In the genomic region with DNA sequence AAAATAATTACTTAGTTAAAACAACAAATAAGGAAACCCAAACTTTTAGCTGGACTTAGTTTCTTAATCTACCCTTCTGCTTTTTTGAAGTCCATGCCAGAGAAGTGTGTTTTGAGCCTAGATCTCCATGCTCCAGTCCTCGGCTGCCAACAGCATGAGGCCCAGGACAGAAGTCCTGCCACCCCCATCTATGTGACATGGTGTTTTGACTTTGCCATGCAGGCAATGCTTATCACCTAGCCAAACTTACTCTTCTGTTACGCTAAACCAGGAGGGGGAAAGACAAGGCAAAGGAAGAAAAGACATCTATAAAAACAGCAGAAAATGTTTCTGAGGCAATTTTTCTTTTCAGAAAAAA, we compare ENCODE assay signal across 26 cellular contexts.
DNase-seq lines count a peak whose midpoint lies in the region; ATAC-seq and TF ChIP-seq lines count a peak whose summit lies in the region.
"Had no signal": no experiment of that assay in that cellular context is flagged by ENCODE, and none has a peak within 500 bp of the region (broad histone marks: within the 10 kb centered on the region; RNA-seq: fewer than 3 reads in every experiment).

No MANE protein-coding gene starts in this region.

- H3K27me3 Mint-ChIP-seq in endodermal cell (ENCODE audit: insufficient read depth) (no peaks in the 10 kb centered on the region), progenitor cell of endocrine pancreas (no peaks in the 10 kb centered on the region)

- no peaks in the 10 kb centered on the region for H3K27me3 ChIP-seq in BLaER1 treated with 17β-estradiol and CSF1 and Interleukin-3, amounts not matched to agents 10 nM and 100 nM
- H3K27me3 ChIP-seq in RWPE2 (ENCODE audit: insufficient read depth, poor library complexity, severe bottlenecking) (no peaks in the 10 kb centered on the region), endodermal cell (ENCODE audit: control insufficient read depth, insufficient read depth, low read length, poor library complexity, severe bottlenecking) (no peaks in the 10 kb centered on the region), osteoblast (ENCODE audit: insufficient read depth, low read length) (no peaks in the 10 kb centered on the region)
- H3K27me3 ChIP-seq: BLaER1, cardiac muscle cell, neural progenitor cell had no signal

- peaks cover 0 to 14% (median 0%) of the 10 kb centered on the region in 11 experiments; a peak in 4 of 22 replicates for H3K36me3 ChIP-seq in BLaER1 treated with 17β-estradiol and CSF1 and Interleukin-3, amounts not matched to agents 10 nM and 100 nM
- H3K36me3 ChIP-seq in RWPE2 (ENCODE audit: low read depth) (no peaks in the 10 kb centered on the region), endodermal cell (ENCODE audit: control insufficient read depth, insufficient read depth, low read length) (no peaks in the 10 kb centered on the region), osteoblast (ENCODE audit: insufficient read depth, low read length) (no peaks in the 10 kb centered on the region)
- H3K36me3 ChIP-seq: cardiac muscle cell, neural progenitor cell had no signal

- peaks cover 0 to 29% (median 0%) of the 10 kb centered on the region in 11 experiments; a peak in 3 of 22 replicates for H4K20me1 ChIP-seq in BLaER1 treated with 17β-estradiol and CSF1 and Interleukin-3, amounts not matched to agents 10 nM and 100 nM
- H4K20me1 ChIP-seq in osteoblast (ENCODE audit: insufficient read depth, low read length) = no peaks in the 10 kb centered on the region
- H4K20me1 ChIP-seq: BLaER1 had no signal

- no peak overlapping the region for H3K9ac ChIP-seq in BLaER1 treated with 17β-estradiol and CSF1 and Interleukin-3, amounts not matched to agents 10 nM and 100 nM
- H3K9ac ChIP-seq in endodermal cell (ENCODE audit: extremely low read depth, low read length, poor library complexity, severe bottlenecking) = no peak overlapping the region
- H3K9ac ChIP-seq: BLaER1, neural progenitor cell, SK-N-SH had no signal

- no peak for ATAC-seq in RWPE2 (ENCODE audit: low read depth)

- peaks cover 0 to 24% (median 10%) of the 10 kb centered on the region in 10 experiments; a peak in 11 of 20 replicates for H3K4me1 ChIP-seq in BLaER1 treated with 17β-estradiol and CSF1 and Interleukin-3, amounts not matched to agents 10 nM and 100 nM
- peaks cover 45% of the 10 kb centered on the region for H3K4me1 ChIP-seq in RWPE2 (ENCODE audit: insufficient read depth, poor library complexity, severe bottlenecking)
- peaks cover 18% of the 10 kb centered on the region for H3K4me1 ChIP-seq in endodermal cell (ENCODE audit: control insufficient read depth, insufficient read depth, low read length)
- H3K4me1 ChIP-seq in osteoblast (ENCODE audit: insufficient read depth, low read length) = peaks cover 36% of the 10 kb centered on the region
- H3K4me1 ChIP-seq: BLaER1, Caco-2 had no signal

- H3K9me3 Mint-ChIP-seq in endodermal cell (no peaks in the 10 kb centered on the region), progenitor cell of endocrine pancreas (ENCODE audit: low read depth) (no peaks in the 10 kb centered on the region)
- H3K9me3 Mint-ChIP-seq: neural progenitor cell had no signal

- H2AFZ ChIP-seq in osteoblast (ENCODE audit: low read length) = no peak overlapping the region
- H2AFZ ChIP-seq: neural progenitor cell had no signal

- H3K4me2 ChIP-seq in BLaER1 treated with 17β-estradiol and CSF1 and Interleukin-3, amounts not matched to agents 10 nM and 100 nM = peak overlapping the region in 6 of 11 experiments; percentile 8 to 65 (median 58); a peak in 10 of 22 replicates
- peak overlapping the region; percentile 40 for H3K4me2 ChIP-seq in osteoblast (ENCODE audit: insufficient read depth, low read length)
- H3K4me2 ChIP-seq: BLaER1, SK-N-SH had no signal

- H3K9me3 ChIP-seq in BLaER1 treated with 17β-estradiol and CSF1 and Interleukin-3, amounts not matched to agents 10 nM and 100 nM (replicated peaks in 1 of 11) = no peaks in the 10 kb centered on the region
- H3K9me3 ChIP-seq in RWPE2 (ENCODE audit: severe bottlenecking) (no peaks in the 10 kb centered on the region), endodermal cell (ENCODE audit: control insufficient read depth, low read length) (no peaks in the 10 kb centered on the region), osteoblast (ENCODE audit: low read depth, low read length) (no peaks in the 10 kb centered on the region)
- H3K9me3 ChIP-seq: BLaER1, Caco-2, SK-N-SH had no signal

- H3K27ac Mint-ChIP-seq in endodermal cell = peak overlapping the region; percentile 83
- no peak overlapping the region for H3K27ac Mint-ChIP-seq in progenitor cell of endocrine pancreas
- H3K27ac Mint-ChIP-seq: neural progenitor cell had no signal

- no peak overlapping the region for H3K4me3 ChIP-seq in BLaER1 treated with 17β-estradiol and CSF1 and Interleukin-3, amounts not matched to agents 10 nM and 100 nM
- no peak overlapping the region for H3K4me3 ChIP-seq in RWPE2 (ENCODE audit: severe bottlenecking)
- H3K4me3 ChIP-seq in endodermal cell (ENCODE audit: low read length) = peak overlapping the region; percentile 45
- H3K4me3 ChIP-seq in osteoblast (ENCODE audit: insufficient read depth, low read length) = no peak overlapping the region
- H3K4me3 ChIP-seq: BLaER1, cardiac muscle cell, lung, neural progenitor cell had no signal

- 76% methylated on average over 2 of the region's 2 CpGs; no CpG with 5 or more reads in 1 of the 2 experiments for WGBS in endodermal cell (ENCODE audit: insufficient coverage in 1 of 2, insufficient read length in 1 of 2), 2 experiments

- DNase-seq in RWPE2 (ENCODE audit: low spot score) (no peak), endodermal cell (no peak), osteoblast (ENCODE audit: insufficient read length, low spot score, missing footprints) (no peak), NCI-H774 (lab: John Stamatoyannopoulos, UW) (no peak), progenitor cell of endocrine pancreas (ENCODE audit: low spot score, unreplicated experiment) (no peak), hypothalamus (lab: John Stamatoyannopoulos, UW) (no peak), superior temporal gyrus (ENCODE audit: extremely low spot score) (no peak)
- DNase-seq: activated CD4-positive, alpha-beta T cell treated with anti-CD3 and anti-CD28 coated beads for 4 hours; activated CD8-positive, alpha-beta memory T cell treated with anti-CD3 and anti-CD28 coated beads for 24 hours; activated gamma-delta T cell treated with Interleukin-2 at 50 U/mL for 16 hours; activated T-cell treated with anti-CD3 and anti-CD28 coated beads, Interleukin-2, amount 50 U/mL, for 1 hour; Caco-2; DMS79; GF-D8; GOT3; NCI-H1092 treated with DMSO at 0.1 percent for 48 hours; NCI-H1930; NCI-H526 treated with DMSO at 0.1 percent for 48 hours; SK-N-SH; T-helper 2 cell had no signal

- no peak overlapping the region for H3K27ac ChIP-seq in BLaER1 treated with 17β-estradiol and CSF1 and Interleukin-3, amounts not matched to agents 10 nM and 100 nM
- peak overlapping the region; percentile 84 for H3K27ac ChIP-seq in RWPE2 (ENCODE audit: poor library complexity, severe bottlenecking)
- no peak overlapping the region for H3K27ac ChIP-seq in endodermal cell (ENCODE audit: low read depth, low read length)
- H3K27ac ChIP-seq in osteoblast (ENCODE audit: low read depth, low read length) = peak overlapping the region; percentile 75
- H3K27ac ChIP-seq: BLaER1, cardiac muscle cell, HL-60, neural progenitor cell had no signal

- H3K4me1 Mint-ChIP-seq in endodermal cell (peaks cover 36% of the 10 kb centered on the region), progenitor cell of endocrine pancreas (ENCODE audit: low read depth) (peaks cover 23% of the 10 kb centered on the region)
- H3K4me1 Mint-ChIP-seq: neural progenitor cell had no signal

- H3K4me3 Mint-ChIP-seq in endodermal cell = peak overlapping the region; percentile 4
- H3K4me3 Mint-ChIP-seq in progenitor cell of endocrine pancreas (ENCODE audit: low read depth) = no peak overlapping the region
- H3K4me3 Mint-ChIP-seq: neural progenitor cell had no signal

- H3K36me3 Mint-ChIP-seq in endodermal cell (ENCODE audit: low read depth) = peaks cover 11% of the 10 kb centered on the region
- H3K36me3 Mint-ChIP-seq in progenitor cell of endocrine pancreas (ENCODE audit: insufficient read depth) = no peaks in the 10 kb centered on the region
- H3K36me3 Mint-ChIP-seq: neural progenitor cell had no signal

- TF ChIP-seq CTCF in RWPE2 (IDR thresholded peaks at IDR 0.05; ENCODE audit: poor library complexity, severe bottlenecking) (no peak), endodermal cell (conservative IDR thresholded peaks at IDR 0.05) (no peak), osteoblast (IDR thresholded peaks at IDR 0.05; ENCODE audit: extremely low read depth, low read depth, low read length) (no peak), progenitor cell of endocrine pancreas (IDR thresholded peaks at IDR 0.05; ENCODE audit: unreplicated experiment) (no peak)

- H3K79me2 ChIP-seq in osteoblast (ENCODE audit: insufficient read depth, low read length) = no peaks in the 10 kb centered on the region

Comparison
In these comparisons a context has a peak if more than half of its experiments do, and no peak if none do; other contexts are left out.
1. H3K27ac ChIP-seq: peak in RWPE2 (single experiment) and osteoblast (single experiment); none in BLaER1 treated with 17β-estradiol and CSF1 and Interleukin-3, amounts not matched to agents 10 nM and 100 nM (0 of 11) and endodermal cell (single experiment).